ENCODE assay signal across 15 cellular contexts in genomic region chr3:30691944-30692343, GRCh38.
A peak's percentile ranks its signal among the peaks of the same experiment; 100 is the strongest.
DNase-seq lines count a peak whose midpoint lies in the region; ATAC-seq and TF ChIP-seq lines count a peak whose summit lies in the region.
"Had no signal": no experiment of that assay in that cellular context is flagged by ENCODE, and none has a peak within 500 bp of the region (broad histone marks: within the 10 kb centered on the region; RNA-seq: fewer than 3 reads in every experiment).

No MANE protein-coding gene starts in this region.

- H3K4me3 Mint-ChIP-seq in CD4-positive, alpha-beta T cell, result no peak overlapping the region
- H3K4me3 Mint-ChIP-seq in stimulated activated memory B cell treated with anti-CD40 and anti-IgM and Interleukin-4, amounts not matched to agents 10 μg/mL and 1 μg/mL and 100 μg/mL, for 72 hours, result no peak overlapping the region
- H3K4me3 Mint-ChIP-seq: activated CD4-positive, alpha-beta T cell treated with anti-CD3 and anti-CD28 coated beads, Interleukin-2, amount 10 ng/mL, durations not matched to agents 24 days and 14 days; activated T-cell treated with anti-CD3 and anti-CD28 coated beads, Interleukin-2, amount 50 U/mL, for 4 hours had no signal

- peaks cover 99% of the 10 kb centered on the region for H3K36me3 Mint-ChIP-seq in CD4-positive, alpha-beta T cell (ENCODE audit: low read depth)
- peaks cover 75% of the 10 kb centered on the region for H3K36me3 Mint-ChIP-seq in stimulated activated memory B cell treated with anti-CD40 and anti-IgM and Interleukin-4, amounts not matched to agents 10 μg/mL and 1 μg/mL and 100 μg/mL, for 72 hours

- peak overlapping the region; percentile 82 for H3K27ac Mint-ChIP-seq in CD4-positive, alpha-beta T cell
- H3K27ac Mint-ChIP-seq in stimulated activated memory B cell treated with anti-CD40 and anti-IgM and Interleukin-4, amounts not matched to agents 10 μg/mL and 1 μg/mL and 100 μg/mL, for 72 hours, result peak overlapping the region; percentile 89

- H3K27me3 Mint-ChIP-seq in CD4-positive, alpha-beta T cell, result no peaks in the 10 kb centered on the region
- H3K27me3 Mint-ChIP-seq in stimulated activated memory B cell treated with anti-CD40 and anti-IgM and Interleukin-4, amounts not matched to agents 10 μg/mL and 1 μg/mL and 100 μg/mL, for 72 hours, result no peaks in the 10 kb centered on the region
- H3K27me3 Mint-ChIP-seq: activated CD4-positive, alpha-beta T cell treated with anti-CD3 and anti-CD28 coated beads, Interleukin-2, amount 10 ng/mL, durations not matched to agents 24 days and 14 days had no signal

- H3K4me1 ChIP-seq in RWPE2 (ENCODE audit: insufficient read depth, poor library complexity, severe bottlenecking) (peaks cover 26% of the 10 kb centered on the region), Peyer's patch (peaks cover 0 to 53% (median 7%) of the 10 kb centered on the region in 4 donors)

- no peak for TF ChIP-seq POLR2A in Peyer's patch (IDR thresholded peaks at IDR 0.05)

- peaks cover 98% of the 10 kb centered on the region for H3K36me3 ChIP-seq in RWPE2 (ENCODE audit: low read depth)
- peaks cover 0 to 52% (median 0%) of the 10 kb centered on the region in 3 donors for H3K36me3 ChIP-seq in Peyer's patch
- H3K36me3 ChIP-seq: colonic mucosa had no signal

- no peak overlapping the region for H3K27ac ChIP-seq in CD4-positive, alpha-beta T cell (ENCODE audit: low read depth, low read length)
- H3K27ac ChIP-seq in RWPE2 (ENCODE audit: poor library complexity, severe bottlenecking), result peak overlapping the region; percentile 94
- H3K27ac ChIP-seq in Peyer's patch, result peak overlapping the region in 2 of 4 donors; percentile 27 to 51
- H3K27ac ChIP-seq: colonic mucosa had no signal

- no peak for ATAC-seq in CD4-positive, alpha-beta T cell (ENCODE audit: poor library complexity)
- ATAC-seq in RWPE2 (ENCODE audit: low read depth), result no peak
- no peak for ATAC-seq in stimulated activated memory B cell treated with anti-CD40 and anti-IgM and Interleukin-4, amounts not matched to agents 10 μg/mL and 1 μg/mL and 100 μg/mL, for 72 hours
- no peak for ATAC-seq in HG02642 (IDR thresholded peaks at IDR 0.05; ENCODE audit: poor library complexity, unreplicated experiment)
- ATAC-seq: activated T-cell treated with anti-CD3 and anti-CD28 coated beads, Interleukin-2, amount 50 U/mL, for 4 hours had no signal

- no peak overlapping the region for H3K4me3 ChIP-seq in RWPE2 (ENCODE audit: severe bottlenecking)
- H3K4me3 ChIP-seq in Peyer's patch, result no peak overlapping the region
- H3K4me3 ChIP-seq: BLaER1 treated with 17β-estradiol and CSF1 and Interleukin-3, amounts not matched to agents 10 nM and 100 nM; colonic mucosa had no signal

- no peak for DNase-seq in CD4-positive, alpha-beta T cell
- no peak for DNase-seq in RWPE2 (ENCODE audit: low spot score)
- DNase-seq in fibroblast of gingiva (ENCODE audit: low read depth), result peak; percentile 10
- no peak for DNase-seq in NK-92 treated with Interleukin-12 subunit alpha and Interleukin-12 subunit beta, amount 100 ng/mL, for 24 hours (lab: John Stamatoyannopoulos, UW)
- no peak for DNase-seq in Peyer's patch
- DNase-seq: activated CD4-positive, alpha-beta T cell treated with anti-CD3 and anti-CD28 coated beads, Interleukin-2, amount 10 ng/mL, durations not matched to agents 24 days and 14 days; activated T-cell treated with anti-CD3 and anti-CD28 coated beads, Interleukin-2, amount 50 U/mL, for 4 hours; colonic mucosa; mesendoderm; NCI-H187; NCI-H446 treated with DMSO at 0.1 percent for 48 hours; substantia nigra had no signal

- peaks cover 86% of the 10 kb centered on the region for H3K4me1 Mint-ChIP-seq in CD4-positive, alpha-beta T cell (ENCODE audit: low read depth)
- peaks cover 63% of the 10 kb centered on the region for H3K4me1 Mint-ChIP-seq in stimulated activated memory B cell treated with anti-CD40 and anti-IgM and Interleukin-4, amounts not matched to agents 10 μg/mL and 1 μg/mL and 100 μg/mL, for 72 hours

- intact Hi-C loops in CD4-positive, alpha-beta T cell (cut with DNase I, micrococcal nuclease), result loop anchor here (2.0 to 10.0 kb wide), 6 partner anchors 33 to 495 kb away; no protein-coding TSS in a partner anchor

- POLR2A ChIA-PET in CD4-positive, alpha-beta T cell (lab: Charles Lee), result interaction anchor here (0.6 to 1.7 kb wide), 9 partner anchors 10 to 85 kb away, joined by 3 to 8 read pairs (median 3); partner anchors contain the start of gene TGFBR2

- H3K27me3 ChIP-seq in CD4-positive, alpha-beta T cell (ENCODE audit: control insufficient read depth, insufficient read depth, low read length), result no peaks in the 10 kb centered on the region
- no peaks in the 10 kb centered on the region for H3K27me3 ChIP-seq in RWPE2 (ENCODE audit: insufficient read depth, poor library complexity, severe bottlenecking)
- H3K27me3 ChIP-seq in Peyer's patch, result no peaks in the 10 kb centered on the region
- H3K27me3 ChIP-seq: BLaER1 treated with 17β-estradiol and CSF1 and Interleukin-3, amounts not matched to agents 10 nM and 100 nM; colonic mucosa had no signal

- CTCF ChIA-PET in CD4-positive, alpha-beta T cell (lab: Charles Lee), result interaction anchor here (1.3 to 3.2 kb wide), 4 partner anchors 54 to 493 kb away, joined by 3 to 14 read pairs (median 10); no protein-coding TSS in a partner anchor

- no peaks in the 10 kb centered on the region for H3K9me3 ChIP-seq in CD4-positive, alpha-beta T cell (ENCODE audit: control insufficient read depth, low read length)
- no peaks in the 10 kb centered on the region for H3K9me3 ChIP-seq in RWPE2 (ENCODE audit: severe bottlenecking)
- H3K9me3 ChIP-seq in Peyer's patch, result no peaks in the 10 kb centered on the region
- H3K9me3 ChIP-seq: BLaER1 treated with 17β-estradiol and CSF1 and Interleukin-3, amounts not matched to agents 10 nM and 100 nM; colonic mucosa had no signal

- TF ChIP-seq CTCF in CD4-positive, alpha-beta T cell (IDR thresholded peaks at IDR 0.05), result no peak
- TF ChIP-seq CTCF in RWPE2 (IDR thresholded peaks at IDR 0.05; ENCODE audit: poor library complexity, severe bottlenecking) (no peak), Peyer's patch (IDR thresholded peaks at IDR 0.05) (no peak)

- no peaks in the 10 kb centered on the region for H3K9me3 Mint-ChIP-seq in CD4-positive, alpha-beta T cell
- no peaks in the 10 kb centered on the region for H3K9me3 Mint-ChIP-seq in stimulated activated memory B cell treated with anti-CD40 and anti-IgM and Interleukin-4, amounts not matched to agents 10 μg/mL and 1 μg/mL and 100 μg/mL, for 72 hours
- H3K9me3 Mint-ChIP-seq: activated CD4-positive, alpha-beta T cell treated with anti-CD3 and anti-CD28 coated beads, Interleukin-2, amount 10 ng/mL, durations not matched to agents 24 days and 14 days; activated T-cell treated with anti-CD3 and anti-CD28 coated beads, Interleukin-2, amount 50 U/mL, for 4 hours had no signal
